25 cellular contexts compared by ENCODE assay signal in genomic region chr21:38577887-38578286, GRCh38.
DNase-seq lines count a peak whose midpoint lies in the region; ATAC-seq and TF ChIP-seq lines count a peak whose summit lies in the region.
"Had no signal": no experiment of that assay in that cellular context is flagged by ENCODE, and none has a peak within 500 bp of the region (broad histone marks: within the 10 kb centered on the region; RNA-seq: fewer than 3 reads in every experiment).

No MANE protein-coding gene starts in this region.

- CTCF ChIA-PET in naive thymus-derived CD4-positive, alpha-beta T cell (lab: Charles Lee) = no interaction called here

- no peak overlapping the region for H3K27ac ChIP-seq in naive thymus-derived CD4-positive, alpha-beta T cell (ENCODE audit: low read depth, low read length)
- H3K27ac ChIP-seq: BLaER1 had no signal

- H3K4me1 Mint-ChIP-seq in natural killer cell treated with Interleukin-12 subunit alpha and Interleukin-12 subunit beta and Interleukin-15 and Interleukin-18, amount 100 ng/mL, for 72 hours (ENCODE audit: low read depth in 2 of 2) = no peaks in the 10 kb centered on the region
- no peaks in the 10 kb centered on the region for H3K4me1 Mint-ChIP-seq in natural killer cell
- no peaks in the 10 kb centered on the region for H3K4me1 Mint-ChIP-seq in naive thymus-derived CD4-positive, alpha-beta T cell
- no peaks in the 10 kb centered on the region for H3K4me1 Mint-ChIP-seq in stimulated activated effector memory CD8-positive, alpha-beta T cell treated with anti-CD3 and anti-CD28 coated beads, Interleukin-12 subunit alpha, Interleukin-12 subunit beta, amount 100 ng/mL, for 72 hours
- H3K4me1 Mint-ChIP-seq: CD14-positive monocyte; CD4-positive, alpha-beta memory T cell; CD4-positive, CD25-positive, alpha-beta regulatory T cell; CD8-positive, alpha-beta memory T cell had no signal

- H3K9me3 Mint-ChIP-seq in natural killer cell treated with Interleukin-12 subunit alpha and Interleukin-12 subunit beta and Interleukin-15 and Interleukin-18, amount 100 ng/mL, for 72 hours = no peaks in the 10 kb centered on the region
- H3K9me3 Mint-ChIP-seq in natural killer cell = no peaks in the 10 kb centered on the region
- no peaks in the 10 kb centered on the region for H3K9me3 Mint-ChIP-seq in naive thymus-derived CD4-positive, alpha-beta T cell
- H3K9me3 Mint-ChIP-seq in stimulated activated effector memory CD8-positive, alpha-beta T cell treated with anti-CD3 and anti-CD28 coated beads, Interleukin-12 subunit alpha, Interleukin-12 subunit beta, amount 100 ng/mL, for 72 hours = no peaks in the 10 kb centered on the region
- H3K9me3 Mint-ChIP-seq: CD4-positive, alpha-beta memory T cell; CD8-positive, alpha-beta memory T cell had no signal

- DNase-seq in natural killer cell treated with Interleukin-12 subunit alpha and Interleukin-12 subunit beta and Interleukin-15 and Interleukin-18, amount 100 ng/mL, for 72 hours (ENCODE audit: low spot score) = no peak
- DNase-seq in natural killer cell (no peak), cerebellum (ENCODE audit: low spot score) (no peak), HuH-7.5 (ENCODE audit: low spot score) (no peak)
- no peak for DNase-seq in naive thymus-derived CD4-positive, alpha-beta T cell
- DNase-seq in stimulated activated effector memory CD8-positive, alpha-beta T cell treated with anti-CD3 and anti-CD28 coated beads, Interleukin-12 subunit alpha, Interleukin-12 subunit beta, amount 100 ng/mL, for 72 hours (ENCODE audit: low spot score in 2 of 2) = no peak
- DNase-seq: 8988T; ACHN; BE2C; C1 segment of cervical spinal cord; CD4-positive, alpha-beta memory T cell; CD4-positive, CD25-positive, alpha-beta regulatory T cell; CD8-positive, alpha-beta memory T cell; COR-L47; DMS 273 treated with DMSO at 0.1 percent for 48 hours; DMS153; DMS53; DMS79; DND-41; EL; GDM1 had no signal

- H3K4me3 ChIP-seq in naive thymus-derived CD4-positive, alpha-beta T cell (ENCODE audit: low read length) = no peak overlapping the region
- H3K4me3 ChIP-seq: BLaER1, GM12878 had no signal

- no peak overlapping the region for H3K4me3 Mint-ChIP-seq in natural killer cell treated with Interleukin-12 subunit alpha and Interleukin-12 subunit beta and Interleukin-15 and Interleukin-18, amount 100 ng/mL, for 72 hours
- H3K4me3 Mint-ChIP-seq in natural killer cell = no peak overlapping the region
- H3K4me3 Mint-ChIP-seq in naive thymus-derived CD4-positive, alpha-beta T cell = no peak overlapping the region
- H3K4me3 Mint-ChIP-seq in stimulated activated effector memory CD8-positive, alpha-beta T cell treated with anti-CD3 and anti-CD28 coated beads, Interleukin-12 subunit alpha, Interleukin-12 subunit beta, amount 100 ng/mL, for 72 hours = no peak overlapping the region
- H3K4me3 Mint-ChIP-seq: CD14-positive monocyte; CD4-positive, CD25-positive, alpha-beta regulatory T cell; CD8-positive, alpha-beta memory T cell had no signal

- H3K27me3 ChIP-seq in naive thymus-derived CD4-positive, alpha-beta T cell (ENCODE audit: control insufficient read depth in 2 of 2, insufficient read depth in 2 of 2, low read length in 2 of 2) = no peaks in the 10 kb centered on the region
- H3K27me3 ChIP-seq: BLaER1 had no signal

- H3K27ac Mint-ChIP-seq in natural killer cell treated with Interleukin-12 subunit alpha and Interleukin-12 subunit beta and Interleukin-15 and Interleukin-18, amount 100 ng/mL, for 72 hours = no peak overlapping the region
- H3K27ac Mint-ChIP-seq in natural killer cell = no peak overlapping the region
- H3K27ac Mint-ChIP-seq in naive thymus-derived CD4-positive, alpha-beta T cell = no peak overlapping the region
- H3K27ac Mint-ChIP-seq in stimulated activated effector memory CD8-positive, alpha-beta T cell treated with anti-CD3 and anti-CD28 coated beads, Interleukin-12 subunit alpha, Interleukin-12 subunit beta, amount 100 ng/mL, for 72 hours = no peak overlapping the region
- H3K27ac Mint-ChIP-seq: CD14-positive monocyte; CD4-positive, alpha-beta memory T cell; CD4-positive, CD25-positive, alpha-beta regulatory T cell; CD8-positive, alpha-beta memory T cell had no signal

- no peaks in the 10 kb centered on the region for H3K36me3 ChIP-seq in naive thymus-derived CD4-positive, alpha-beta T cell (ENCODE audit: control insufficient read depth in 2 of 3, insufficient read depth in 3 of 3, low read length in 3 of 3)
- H3K36me3 ChIP-seq: BE2C, BLaER1 had no signal

- intact Hi-C loops in natural killer cell (cut with micrococcal nuclease) = no loop called here
- intact Hi-C loops in naive thymus-derived CD4-positive, alpha-beta T cell (cut with micrococcal nuclease) = no loop called here

- H3K9me3 ChIP-seq in naive thymus-derived CD4-positive, alpha-beta T cell (ENCODE audit: control insufficient read depth in 2 of 3, low read length in 3 of 3) = no peaks in the 10 kb centered on the region
- H3K9me3 ChIP-seq: BE2C, BLaER1 had no signal

- no peak for TF ChIP-seq CTCF in natural killer cell (IDR thresholded peaks at IDR 0.05)

- no peaks in the 10 kb centered on the region for H3K27me3 Mint-ChIP-seq in natural killer cell treated with Interleukin-12 subunit alpha and Interleukin-12 subunit beta and Interleukin-15 and Interleukin-18, amount 100 ng/mL, for 72 hours
- no peaks in the 10 kb centered on the region for H3K27me3 Mint-ChIP-seq in natural killer cell (ENCODE audit: low read depth in 2 of 2)
- H3K27me3 Mint-ChIP-seq in naive thymus-derived CD4-positive, alpha-beta T cell = peaks cover 0 to 17% (median 4%) of the 10 kb centered on the region in 5 donors
- H3K27me3 Mint-ChIP-seq: CD4-positive, CD25-positive, alpha-beta regulatory T cell had no signal

- POLR2A ChIA-PET in naive thymus-derived CD4-positive, alpha-beta T cell (lab: Charles Lee) = interaction anchor here (0.7 kb wide), 1 partner anchor 44 kb away, joined by 3 read pairs; no protein-coding TSS in a partner anchor

- no peaks in the 10 kb centered on the region for H3K4me1 ChIP-seq in naive thymus-derived CD4-positive, alpha-beta T cell (ENCODE audit: control insufficient read depth in 2 of 2, insufficient read depth in 2 of 2, low read length in 2 of 2)
- H3K4me1 ChIP-seq: BE2C had no signal

- ATAC-seq in natural killer cell treated with Interleukin-12 subunit alpha and Interleukin-12 subunit beta and Interleukin-15 and Interleukin-18, amount 100 ng/mL, for 72 hours = peak; percentile 37 to 39
- ATAC-seq in natural killer cell (no peak), GM21619 (IDR thresholded peaks at IDR 0.05; ENCODE audit: unreplicated experiment) (no peak)
- ATAC-seq in naive thymus-derived CD4-positive, alpha-beta T cell = peak; percentile 22
- ATAC-seq in stimulated activated effector memory CD8-positive, alpha-beta T cell treated with anti-CD3 and anti-CD28 coated beads, Interleukin-12 subunit alpha, Interleukin-12 subunit beta, amount 100 ng/mL, for 72 hours = peak; percentile 20
- ATAC-seq: GM12878 had no signal

- no peaks in the 10 kb centered on the region for H3K36me3 Mint-ChIP-seq in natural killer cell treated with Interleukin-12 subunit alpha and Interleukin-12 subunit beta and Interleukin-15 and Interleukin-18, amount 100 ng/mL, for 72 hours
- H3K36me3 Mint-ChIP-seq in natural killer cell = no peaks in the 10 kb centered on the region
- H3K36me3 Mint-ChIP-seq in naive thymus-derived CD4-positive, alpha-beta T cell = no peaks in the 10 kb centered on the region
- H3K36me3 Mint-ChIP-seq in stimulated activated effector memory CD8-positive, alpha-beta T cell treated with anti-CD3 and anti-CD28 coated beads, Interleukin-12 subunit alpha, Interleukin-12 subunit beta, amount 100 ng/mL, for 72 hours = no peaks in the 10 kb centered on the region
- H3K36me3 Mint-ChIP-seq: CD14-positive monocyte; CD4-positive, alpha-beta memory T cell; CD4-positive, CD25-positive, alpha-beta regulatory T cell; CD8-positive, alpha-beta memory T cell had no signal

Comparison
In these comparisons a context has a peak if more than half of its experiments do, and no peak if none do; other contexts are left out.
1. ATAC-seq: peak in natural killer cell treated with Interleukin-12 subunit alpha and Interleukin-12 subunit beta and Interleukin-15 and Interleukin-18, amount 100 ng/mL, for 72 hours (2 of 2), naive thymus-derived CD4-positive, alpha-beta T cell (single experiment) and stimulated activated effector memory CD8-positive, alpha-beta T cell treated with anti-CD3 and anti-CD28 coated beads, Interleukin-12 subunit alpha, Interleukin-12 subunit beta, amount 100 ng/mL, for 72 hours (single experiment); none in natural killer cell (0 of 3) and GM21619 (single experiment).